In genomic region chr1:169142129-169142528, GRCh38 we compare ENCODE assay signal across 23 cellular contexts.
"Had no signal": no experiment of that assay in that cellular context is flagged by ENCODE, and none has a peak within 500 bp of the region (broad histone marks: within the 10 kb centered on the region; RNA-seq: fewer than 3 reads in every experiment).

No MANE protein-coding gene starts in this region.

- H3K79me2 ChIP-seq: hepatocyte had no signal

- DNase-seq: dermis blood vessel endothelial cell; dorsolateral prefrontal cortex; effector CD4-positive, alpha-beta T cell; effector memory CD4-positive, alpha-beta T cell; foreskin keratinocyte; heart left ventricle; hypothalamus; immature natural killer cell; left cardiac atrium; left lung; left ventricle myocardium superior; lower lobe of right lung; mesenchymal stem cell; mucosa of descending colon; naive B cell had no signal

- H3K4me2 ChIP-seq: hepatocyte had no signal

- H3K4me3 ChIP-seq: coronary artery, dorsolateral prefrontal cortex, esophagus muscularis mucosa, gastroesophageal sphincter, heart left ventricle, hepatocyte, left lung, lower lobe of right lung, mucosa of descending colon had no signal

- H3K36me3 ChIP-seq: esophagus muscularis mucosa, gastroesophageal sphincter, heart left ventricle, left lung, lower lobe of right lung had no signal

- ATAC-seq: foreskin keratinocyte, gastroesophageal sphincter, heart left ventricle, left cardiac atrium, left lung, left ventricle myocardium superior, lower lobe of right lung, mucosa of descending colon had no signal

- H3K4me1 ChIP-seq: esophagus muscularis mucosa, gastroesophageal sphincter, heart left ventricle, left lung, lower lobe of right lung had no signal

- FAIRE-seq: colon, endothelial cell of umbilical vein, frontal cortex, keratinocyte had no signal

- H3K27me3 ChIP-seq: dorsolateral prefrontal cortex, esophagus muscularis mucosa, foreskin keratinocyte, gastroesophageal sphincter, heart left ventricle, hepatocyte, left lung had no signal

- H3K27ac ChIP-seq: coronary artery, esophagus muscularis mucosa, foreskin keratinocyte, gastroesophageal sphincter, heart left ventricle, hepatocyte, left lung, lower lobe of right lung had no signal

- H2AFZ ChIP-seq: hepatocyte had no signal

- H3K9me3 ChIP-seq: esophagus muscularis mucosa, gastroesophageal sphincter, heart left ventricle, left lung, lower lobe of right lung, mucosa of descending colon had no signal
